Comparison of ENCODE assay signal across 18 cellular contexts in genomic region chr12:91989143-91989542, GRCh38.
DNase-seq lines count a peak whose midpoint lies in the region; ATAC-seq, FAIRE-seq and TF ChIP-seq lines count a peak whose summit lies in the region.
"Had no signal": no experiment of that assay in that cellular context is flagged by ENCODE, and none has a peak within 500 bp of the region (broad histone marks: within the 10 kb centered on the region; RNA-seq: fewer than 3 reads in every experiment).

No MANE protein-coding gene starts in this region.

- SMC1A ChIA-PET in GM12878 (lab: Charles Lee; ENCODE audit: uncharacterized antibody, unreplicated experiment): interaction anchor here (1.0 to 1.3 kb wide), 5 partner anchors 12 to 210 kb away, joined by 3 to 5 read pairs (median 3); no protein-coding TSS in a partner anchor

- peak overlapping the region; percentile 6 for H3K27ac Mint-ChIP-seq in CD4-positive, alpha-beta T cell
- H3K27ac Mint-ChIP-seq in HFFc6: peak overlapping the region; percentile 6; the same call in 1 of the 2 replicates
- H3K27ac Mint-ChIP-seq: B cell, GM23338 had no signal

- TF ChIP-seq POLR2A in GM12878 (IDR thresholded peaks at IDR 0.05; ENCODE audit: low read depth, low read length): no peak
- no peak for TF ChIP-seq POLR2A in spleen (IDR thresholded peaks at IDR 0.05)

- H3K79me2 ChIP-seq in GM12878 (ENCODE audit: control insufficient read depth, insufficient read depth, low read length) (no peaks in the 10 kb centered on the region), hepatocyte (no peaks in the 10 kb centered on the region)

- no peaks in the 10 kb centered on the region for H3K27me3 ChIP-seq in CD4-positive, alpha-beta T cell (ENCODE audit: control insufficient read depth, insufficient read depth, low read length)
- H3K27me3 ChIP-seq in GM12878 (replicated peaks in 1 of 2; ENCODE audit: control insufficient read depth in 2 of 2, insufficient read depth in 2 of 2, low read length in 1 of 2) (no peaks in the 10 kb centered on the region), spleen (replicated peaks in 1 of 7) (no peaks in the 10 kb centered on the region), hepatocyte (no peaks in the 10 kb centered on the region)

- no peak overlapping the region for H3K4me2 ChIP-seq in GM12878 (ENCODE audit: control insufficient read depth, insufficient read depth)
- H3K4me2 ChIP-seq in hepatocyte: no peak overlapping the region
- H3K4me2 ChIP-seq: GM23338 had no signal

- no peak for FAIRE-seq in GM12878 (lab: Jason Lieb, UNC)
- FAIRE-seq: A204.1, HTR-8/SVneo had no signal

- no peak for TF ChIP-seq CTCF in CD4-positive, alpha-beta T cell (IDR thresholded peaks at IDR 0.05)
- TF ChIP-seq CTCF in HFFc6 (IDR thresholded peaks at IDR 0.05) (no peak), GM12878 (IDR thresholded peaks at IDR 0.05 in 2 of 3, conservative IDR thresholded peaks at IDR 0.05 in 1 of 3; ENCODE audit: control insufficient read depth in 2 of 3, extremely low read depth in 1 of 3, insufficient read depth in 1 of 3, low read depth in 3 of 3, low read length in 3 of 3) (no peak), spleen (IDR thresholded peaks at IDR 0.05 in 8 of 11, conservative IDR thresholded peaks at IDR 0.05 in 3 of 11) (no peak), hepatocyte (IDR thresholded peaks at IDR 0.05; ENCODE audit: poor library complexity) (no peak)

- ATAC-seq in CD4-positive, alpha-beta T cell (ENCODE audit: poor library complexity): no peak
- ATAC-seq in GM12878: no peak
- ATAC-seq in GM21381 (IDR thresholded peaks at IDR 0.05; ENCODE audit: unreplicated experiment): no peak
- ATAC-seq: GM23338 had no signal

- CTCF ChIA-PET in CD4-positive, alpha-beta T cell (lab: Charles Lee): interaction anchor here (0.9 kb wide), 1 partner anchor 31 kb away, joined by 3 read pairs; no protein-coding TSS in a partner anchor
- CTCF ChIA-PET in GM12878 (lab: Yijun Ruan, JAX): interaction anchor here (0.8 to 1.1 kb wide), 2 partner anchors 143 to 581 kb away, joined by 3 to 4 read pairs; no protein-coding TSS in a partner anchor

- in situ Hi-C loops in GM12878 (cut with MboI): no loop called here

- no peaks in the 10 kb centered on the region for H3K9me2 ChIP-seq in hepatocyte (replicated peaks; ENCODE audit: insufficient read depth)

- no peak for TF ChIP-seq EP300 in GM12878 (IDR thresholded peaks at IDR 0.05; ENCODE audit: borderline replicate concordance in 1 of 2, control insufficient read depth in 1 of 2, low read depth in 2 of 2, low read length in 2 of 2)

- no peak for TF ChIP-seq RAD21 in GM12878 (IDR thresholded peaks at IDR 0.05; ENCODE audit: insufficient read depth, low read depth, low read length)

- H3K27me3 Mint-ChIP-seq in CD4-positive, alpha-beta T cell: no peaks in the 10 kb centered on the region
- H3K27me3 Mint-ChIP-seq in HFFc6 (ENCODE audit: insufficient read depth): no peaks in the 10 kb centered on the region
- H3K27me3 Mint-ChIP-seq: B cell; CD8-positive, alpha-beta memory T cell had no signal

- H3K36me3 ChIP-seq in GM12878 (ENCODE audit: control insufficient read depth in 2 of 2, insufficient read depth in 2 of 2, low read length in 1 of 2): no peaks in the 10 kb centered on the region
- no peaks in the 10 kb centered on the region for H3K36me3 ChIP-seq in spleen
- no peaks in the 10 kb centered on the region for H3K36me3 ChIP-seq in hepatocyte (replicated peaks; ENCODE audit: insufficient read depth, low read depth)

- H2AFZ ChIP-seq in GM12878 (ENCODE audit: control insufficient read depth, low read depth, low read length): no peak overlapping the region
- H2AFZ ChIP-seq in hepatocyte: no peak overlapping the region
- H2AFZ ChIP-seq: GM23338 had no signal

- H3K27ac ChIP-seq in CD4-positive, alpha-beta T cell (ENCODE audit: low read depth, low read length): no peak overlapping the region
- H3K27ac ChIP-seq in GM12878 (ENCODE audit: control insufficient read depth, insufficient read depth): no peak overlapping the region
- H3K27ac ChIP-seq in spleen: peak overlapping the region in 5 of 8 donors; percentile 29 to 63 (median 34)
- no peak overlapping the region for H3K27ac ChIP-seq in hepatocyte

- H3K9ac ChIP-seq in GM12878 (ENCODE audit: control insufficient read depth, insufficient read depth, low read length): no peak overlapping the region

- H3K4me3 Mint-ChIP-seq in CD4-positive, alpha-beta T cell: no peak overlapping the region
- H3K4me3 Mint-ChIP-seq in HFFc6: no peak overlapping the region
- H3K4me3 Mint-ChIP-seq: B cell; CD8-positive, alpha-beta memory T cell; GM23338 had no signal

- H4K20me1 ChIP-seq in GM12878 (ENCODE audit: control insufficient read depth, insufficient read depth): no peaks in the 10 kb centered on the region
- no peaks in the 10 kb centered on the region for H4K20me1 ChIP-seq in hepatocyte (ENCODE audit: insufficient read depth, poor library complexity, severe bottlenecking)

- peaks cover 90% of the 10 kb centered on the region for H3K4me1 Mint-ChIP-seq in CD4-positive, alpha-beta T cell (ENCODE audit: low read depth)
- H3K4me1 Mint-ChIP-seq in HFFc6 (ENCODE audit: low read depth): peaks cover 75% of the 10 kb centered on the region

- no peaks in the 10 kb centered on the region for H3K9me3 ChIP-seq in CD4-positive, alpha-beta T cell (ENCODE audit: control insufficient read depth, low read length)
- H3K9me3 ChIP-seq in GM12878 (replicated peaks; ENCODE audit: control insufficient read depth, insufficient read depth, low read length): no peaks in the 10 kb centered on the region; the same call in 2 of the 3 replicates
- H3K9me3 ChIP-seq in spleen: no peaks in the 10 kb centered on the region
- no peaks in the 10 kb centered on the region for H3K9me3 ChIP-seq in hepatocyte (ENCODE audit: low read depth)
- H3K9me3 ChIP-seq: Caco-2 had no signal

- RAD21 ChIA-PET in GM12878 (lab: Charles Lee; ENCODE audit: unreplicated experiment): no interaction called here

- H3K4me3 ChIP-seq in GM12878: no peak overlapping the region
- H3K4me3 ChIP-seq in spleen: no peak overlapping the region
- no peak overlapping the region for H3K4me3 ChIP-seq in hepatocyte
- H3K4me3 ChIP-seq: GM23338 had no signal

- POLR2A ChIA-PET in CD4-positive, alpha-beta T cell (lab: Charles Lee): interaction anchor here (0.6 to 9.3 kb wide), 2 partner anchors 146 to 155 kb away, joined by 3 to 112 read pairs; partner anchors contain the start of gene BTG1
- POLR2A ChIA-PET in GM12878 (lab: Charles Lee): interaction anchor here (0.7 kb wide), 1 partner anchor 581 kb away, joined by 3 read pairs; no protein-coding TSS in a partner anchor

- BruUV-seq in GM12878 (replicated peaks; lab: Mats Ljungman, UMichigan): no TSS peak

- no peaks in the 10 kb centered on the region for H3K36me3 Mint-ChIP-seq in CD4-positive, alpha-beta T cell (ENCODE audit: low read depth)
- no peaks in the 10 kb centered on the region for H3K36me3 Mint-ChIP-seq in HFFc6 (ENCODE audit: low read depth)
- H3K36me3 Mint-ChIP-seq: CD8-positive, alpha-beta memory T cell had no signal

- no peak for DNase-seq in CD4-positive, alpha-beta T cell
- no peak for DNase-seq in HFFc6
- no peak for DNase-seq in GM12878 (ENCODE audit: low read depth, low spot score)
- DNase-seq in spleen: no peak
- DNase-seq in hepatocyte (ENCODE audit: low spot score): no peak
- no peak for DNase-seq in DMS153 (lab: John Stamatoyannopoulos, UW)
- DNase-seq: C1 segment of cervical spinal cord; Caco-2; CD8-positive, alpha-beta memory T cell; DMS53; GF-D8; H7; KBM-7 had no signal

- H3K4me1 ChIP-seq in GM12878 (ENCODE audit: control insufficient read depth, insufficient read depth, low read length) (no peaks in the 10 kb centered on the region), spleen (peaks cover 0 to 47% (median 19%) of the 10 kb centered on the region in 6 donors), hepatocyte (ENCODE audit: insufficient read depth) (no peaks in the 10 kb centered on the region)

- intact Hi-C loops in CD4-positive, alpha-beta T cell (cut with DNase I, micrococcal nuclease): loop anchor here in 1 of 2 experiments (2.0 to 10.0 kb wide), 4 partner anchors 138 to 604 kb away; partner anchors contain the start of gene BTG1
- intact Hi-C loops in GM12878 (cut with micrococcal nuclease; ENCODE audit: unreplicated experiment): no loop called here
- intact Hi-C loops in spleen (cut with DNase I; ENCODE audit: low total_unique reads): no loop called here

- H3K9me3 Mint-ChIP-seq in CD4-positive, alpha-beta T cell: no peaks in the 10 kb centered on the region
- no peaks in the 10 kb centered on the region for H3K9me3 Mint-ChIP-seq in HFFc6
- H3K9me3 Mint-ChIP-seq: CD8-positive, alpha-beta memory T cell; GM23338 had no signal

- WGBS in GM12878 (ENCODE audit: insufficient coverage, insufficient replicate concordance, low lambda C conversion rate, missing lambda C conversion rate): 37% methylated on average over 1 of the region's 1 CpG
- WGBS in spleen, 5 donors: 89 to 100% (median 92%) methylated on average over 1 of the region's 1 CpG
- WGBS in hepatocyte (ENCODE audit: low lambda C conversion rate, missing lambda C conversion rate): 100% methylated on average over 1 of the region's 1 CpG

TF ChIP-seq in GM12878, 131 proteins besides CTCF, POLR2A, EP300 and RAD21 (continues in another document):
- TF ChIP-seq, protein P1, sequence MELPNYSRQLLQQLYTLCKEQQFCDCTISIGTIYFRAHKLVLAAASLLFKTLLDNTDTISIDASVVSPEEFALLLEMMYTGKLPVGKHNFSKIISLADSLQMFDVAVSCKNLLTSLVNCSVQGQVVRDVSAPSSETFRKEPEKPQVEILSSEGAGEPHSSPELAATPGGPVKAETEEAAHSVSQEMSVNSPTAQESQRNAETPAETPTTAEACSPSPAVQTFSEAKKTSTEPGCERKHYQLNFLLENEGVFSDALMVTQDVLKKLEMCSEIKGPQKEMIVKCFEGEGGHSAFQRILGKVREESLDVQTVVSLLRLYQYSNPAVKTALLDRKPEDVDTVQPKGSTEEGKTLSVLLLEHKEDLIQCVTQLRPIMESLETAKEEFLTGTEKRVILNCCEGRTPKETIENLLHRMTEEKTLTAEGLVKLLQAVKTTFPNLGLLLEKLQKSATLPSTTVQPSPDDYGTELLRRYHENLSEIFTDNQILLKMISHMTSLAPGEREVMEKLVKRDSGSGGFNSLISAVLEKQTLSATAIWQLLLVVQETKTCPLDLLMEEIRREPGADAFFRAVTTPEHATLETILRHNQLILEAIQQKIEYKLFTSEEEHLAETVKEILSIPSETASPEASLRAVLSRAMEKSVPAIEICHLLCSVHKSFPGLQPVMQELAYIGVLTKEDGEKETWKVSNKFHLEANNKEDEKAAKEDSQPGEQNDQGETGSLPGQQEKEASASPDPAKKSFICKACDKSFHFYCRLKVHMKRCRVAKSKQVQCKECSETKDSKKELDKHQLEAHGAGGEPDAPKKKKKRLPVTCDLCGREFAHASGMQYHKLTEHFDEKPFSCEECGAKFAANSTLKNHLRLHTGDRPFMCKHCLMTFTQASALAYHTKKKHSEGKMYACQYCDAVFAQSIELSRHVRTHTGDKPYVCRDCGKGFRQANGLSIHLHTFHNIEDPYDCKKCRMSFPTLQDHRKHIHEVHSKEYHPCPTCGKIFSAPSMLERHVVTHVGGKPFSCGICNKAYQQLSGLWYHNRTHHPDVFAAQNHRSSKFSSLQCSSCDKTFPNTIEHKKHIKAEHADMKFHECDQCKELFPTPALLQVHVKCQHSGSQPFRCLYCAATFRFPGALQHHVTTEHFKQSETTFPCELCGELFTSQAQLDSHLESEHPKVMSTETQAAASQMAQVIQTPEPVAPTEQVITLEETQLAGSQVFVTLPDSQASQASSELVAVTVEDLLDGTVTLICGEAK (IDR thresholded peaks at IDR 0.05; ENCODE audit: borderline replicate concordance): 0 out of 2 replicates have a peak, but pooled peaks have one; percentile 33

Comparison
In these comparisons a context has a peak if more than half of its experiments do, and no peak if none do; other contexts are left out.
1. H3K27ac ChIP-seq: peak in spleen (5 of 8); none in CD4-positive, alpha-beta T cell (single experiment), GM12878 (single experiment) and hepatocyte (single experiment).